8 cellular contexts compared by ENCODE assay signal in the genomic region with DNA sequence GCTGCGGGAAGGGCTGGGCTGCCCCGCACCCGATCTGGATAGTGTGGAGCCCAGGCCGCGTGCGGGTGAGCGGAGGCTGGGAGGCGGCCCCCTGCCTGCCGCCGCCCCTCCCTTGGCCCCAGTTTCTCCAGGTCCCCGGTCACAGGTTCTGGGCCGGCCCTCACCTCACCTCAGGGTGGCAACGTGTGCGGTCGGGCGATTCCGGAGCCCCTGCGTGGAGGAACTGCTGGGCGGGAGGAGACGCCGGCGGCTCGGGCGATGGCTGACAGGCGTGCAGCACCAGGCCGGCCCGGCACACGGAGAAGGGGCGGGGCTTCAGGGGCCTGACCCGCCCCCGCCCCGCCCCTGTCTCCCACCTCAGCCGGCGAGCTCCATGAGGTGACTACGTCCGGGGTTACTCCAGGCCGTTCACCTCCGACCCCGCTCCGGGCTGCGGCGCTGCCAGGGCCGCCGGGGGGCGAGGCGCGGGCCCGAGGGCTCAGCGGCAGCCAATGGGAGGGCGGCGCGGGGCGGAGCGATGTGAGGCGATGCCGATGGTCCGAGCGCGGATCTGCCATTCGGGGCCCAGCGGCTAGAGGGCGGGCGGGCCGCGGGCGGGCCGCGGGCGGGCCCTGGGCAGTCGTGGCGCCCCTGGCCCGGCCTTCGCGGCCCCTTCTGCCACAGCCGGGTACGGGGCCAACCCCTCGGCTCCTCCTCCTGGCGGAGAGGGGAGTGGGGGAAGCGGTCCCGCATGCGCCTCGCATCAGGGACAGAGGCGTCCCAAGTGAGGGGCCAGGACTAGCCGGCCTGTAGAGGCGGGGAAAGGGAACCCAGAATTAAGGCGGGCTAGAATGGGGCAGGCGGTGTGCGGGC. TPM values are rescaled to one million over a fixed set of nuclear protein-coding genes. Genes with fewer than 3 reads are reported as not detected.
DNase-seq lines count a peak whose midpoint lies in the region; ATAC-seq lines count a peak whose summit lies in the region.

No MANE protein-coding gene starts in this region.

- peak overlapping the region; percentile 66 for H3K23ac ChIP-seq in mesendoderm (ENCODE audit: low read length)

- peak; percentile 94 for ATAC-seq in GM19467 (IDR thresholded peaks at IDR 0.05; ENCODE audit: unreplicated experiment)
- ATAC-seq in effector memory CD8-positive, alpha-beta T cell (replicated peaks): peak; percentile 92

- peaks cover 7% of the 10 kb centered on the region for H3K4me1 ChIP-seq in mesendoderm (ENCODE audit: control insufficient read depth, low read depth, low read length)

- H3K4me1 Mint-ChIP-seq in effector memory CD8-positive, alpha-beta T cell (ENCODE audit: low read depth in 2 of 2): peaks cover 15 to 17% of the 10 kb centered on the region in 2 donors

- peak overlapping the region; percentile 83 to 86 for H3K4me3 Mint-ChIP-seq in effector memory CD8-positive, alpha-beta T cell

- H3K27ac Mint-ChIP-seq in effector memory CD8-positive, alpha-beta T cell: peak overlapping the region; percentile 88 to 94

- H3K79me1 ChIP-seq in mesendoderm (ENCODE audit: low read length): peaks cover 4% of the 10 kb centered on the region

- H3K4me2 ChIP-seq in mesendoderm (ENCODE audit: low read length): peak overlapping the region; percentile 93

- H4K8ac ChIP-seq in mesendoderm (ENCODE audit: low read depth, low read length): no peak overlapping the region

- peaks cover 38% of the 10 kb centered on the region for H3K79me2 ChIP-seq in mesendoderm (ENCODE audit: control insufficient read depth, insufficient read depth, low read length)

- peak overlapping the region; percentile 88 for H3K18ac ChIP-seq in mesendoderm (ENCODE audit: low read length)

- H3K27me3 Mint-ChIP-seq in effector memory CD8-positive, alpha-beta T cell: no peaks in the 10 kb centered on the region

- WGBS in mesendoderm (ENCODE audit: extremely low coverage, insufficient coverage, low lambda C conversion rate): no CpG with 5 or more reads among the region's 88 CpGs

- H2AK5ac ChIP-seq in mesendoderm (ENCODE audit: low read length): no peak overlapping the region

- no peaks in the 10 kb centered on the region for H3K9me3 Mint-ChIP-seq in effector memory CD8-positive, alpha-beta T cell

- no peak overlapping the region for H2BK15ac ChIP-seq in mesendoderm (replicated peaks; ENCODE audit: low read depth)

- peak overlapping the region; percentile 46 for H2BK120ac ChIP-seq in mesendoderm (ENCODE audit: low read depth, low read length)

- peak overlapping the region; percentile 83 for H2BK5ac ChIP-seq in mesendoderm (ENCODE audit: low read length)

- DNase-seq in COLO829 (ENCODE audit: low spot score): peak; percentile 87
- peak; percentile 81 for DNase-seq in HPDE6-E6E7 (ENCODE audit: extremely low spot score)
- DNase-seq in NK-92 (lab: John Stamatoyannopoulos, UW; ENCODE audit: unreplicated experiment): peak; percentile 38
- peak; percentile 79 to 80 for DNase-seq in activated CD8-positive, alpha-beta memory T cell treated with anti-CD3 and anti-CD28 coated beads for 4 hours (ENCODE audit: low read depth in 2 of 2)
- peak; percentile 89 to 92 (median 92) for DNase-seq in effector memory CD8-positive, alpha-beta T cell
- DNase-seq in mesendoderm: peak; percentile 99
- DNase-seq in stimulated activated CD8-positive, alpha-beta memory T cell treated with anti-CD3 and anti-CD28 coated beads, Interleukin-12 subunit alpha, Interleukin-12 subunit beta, amount 100 ng/mL, for 4 hours (ENCODE audit: low read depth): peak; percentile 85

- H3K36me3 Mint-ChIP-seq in effector memory CD8-positive, alpha-beta T cell (ENCODE audit: insufficient read depth): no peaks in the 10 kb centered on the region

- no peak overlapping the region for H4K5ac ChIP-seq in mesendoderm (ENCODE audit: low read length)

- H3K56ac ChIP-seq in mesendoderm (ENCODE audit: low read length): peak overlapping the region; percentile 95

- H3K4me3 ChIP-seq in mesendoderm (ENCODE audit: low read length): peak overlapping the region; percentile 87

- no peaks in the 10 kb centered on the region for H3K27me3 ChIP-seq in mesendoderm (ENCODE audit: insufficient read depth, low read length, poor library complexity)

- H3K27ac ChIP-seq in mesendoderm (ENCODE audit: low read depth, low read length): peak overlapping the region; percentile 94

- H3K4ac ChIP-seq in mesendoderm (ENCODE audit: low read depth, low read length): peak overlapping the region; percentile 27

- H3K9ac ChIP-seq in mesendoderm (ENCODE audit: low read length): peak overlapping the region; percentile 95

- H3K36me3 ChIP-seq in mesendoderm (ENCODE audit: control insufficient read depth, insufficient read depth, low read length): no peaks in the 10 kb centered on the region

RNA-seq across cellular contexts. Expression of a gene that starts 16.7 kb away (rescaled TPM):
- not detected for polyA plus RNA-seq in mesendoderm (2013, experiment 1 of 2)
- polyA plus RNA-seq in mesendoderm (2013, experiment 2 of 2): not detected

RNA-seq across cellular contexts. Expression of a gene that starts 47.6 kb away (rescaled TPM):
- polyA plus RNA-seq in mesendoderm (2013, experiment 1 of 2): 35.5 TPM
- 34.5 TPM for polyA plus RNA-seq in mesendoderm (2013, experiment 2 of 2)

RNA-seq across cellular contexts. Expression of a gene that starts 47.6 kb away (rescaled TPM):
- polyA plus RNA-seq in mesendoderm (2013, experiment 1 of 2): 18.4 TPM
- 17.6 TPM for polyA plus RNA-seq in mesendoderm (2013, experiment 2 of 2)

Comparison
In these comparisons a context has a peak if more than half of its experiments do, and no peak if none do; other contexts are left out.
1. Peak in every context shown above with its lines: DNase-seq, ATAC-seq, H3K4me3 ChIP-seq and H3K27ac ChIP-seq.
2. DNase-seq: peak in every context shown above with its lines; median percentile 99 in mesendoderm; 92 in effector memory CD8-positive, alpha-beta T cell; 87 in COLO829; 85 in stimulated activated CD8-positive, alpha-beta memory T cell treated with anti-CD3 and anti-CD28 coated beads, Interleukin-12 subunit alpha, Interleukin-12 subunit beta, amount 100 ng/mL, for 4 hours; 81 in HPDE6-E6E7; 80 in activated CD8-positive, alpha-beta memory T cell treated with anti-CD3 and anti-CD28 coated beads for 4 hours; 38 in NK-92.